Comparison of ENCODE assay signal across 1 cellular context in genomic region chr5:181223729-181224389, GRCh38.
TF ChIP-seq lines count a peak whose summit lies in the region.

No MANE protein-coding gene starts in this region.

TF ChIP-seq in HepG2, 621 proteins besides CTCF, POLR2A, EP300 and RAD21 (continued from another document and continues in another):
- peak; percentile 8; the same call in 1 of the 2 replicates for TF ChIP-seq UBTF (CRISPR knock-in tag; IDR thresholded peaks at IDR 0.05)
- peak; percentile 87 for TF ChIP-seq YY1 (IDR thresholded peaks at IDR 0.05; ENCODE audit: insufficient read depth, insufficient replicate concordance, low read depth, low read length)
- no peak for TF ChIP-seq MED13 (CRISPR knock-in tag; IDR thresholded peaks at IDR 0.05)
- no peak; the same call in 1 of the 2 replicates for TF ChIP-seq EED (CRISPR knock-in tag; IDR thresholded peaks at IDR 0.05)
- TF ChIP-seq ZNF547 (CRISPR knock-in tag; IDR thresholded peaks at IDR 0.05), result no peak
- TF ChIP-seq RBM39 (IDR thresholded peaks at IDR 0.05; ENCODE audit: low read depth, low read length, poor library complexity, severe bottlenecking), result no peak
- TF ChIP-seq ZMYM4 (CRISPR knock-in tag; IDR thresholded peaks at IDR 0.05), result no peak
- no peak for TF ChIP-seq ZNF501 (CRISPR knock-in tag; IDR thresholded peaks at IDR 0.05)
- TF ChIP-seq ZSCAN29 (CRISPR knock-in tag; conservative IDR thresholded peaks at IDR 0.05), result no peak
- no peak for TF ChIP-seq MLX (CRISPR knock-in tag; IDR thresholded peaks at IDR 0.05)
- TF ChIP-seq KDM2A (CRISPR knock-in tag; IDR thresholded peaks at IDR 0.05; ENCODE audit: borderline replicate concordance, low read depth), result no peak
- TF ChIP-seq SALL2 (CRISPR knock-in tag; IDR thresholded peaks at IDR 0.05), result no peak
- no peak for TF ChIP-seq ZBTB34 (CRISPR knock-in tag; IDR thresholded peaks at IDR 0.05)
- no peak for TF ChIP-seq ZNF749 (CRISPR knock-in tag; IDR thresholded peaks at IDR 0.05; ENCODE audit: borderline replicate concordance)
- no peak for TF ChIP-seq GATA4 (IDR thresholded peaks at IDR 0.05; ENCODE audit: borderline replicate concordance, low read depth)
- TF ChIP-seq ZNF788 (CRISPR knock-in tag; IDR thresholded peaks at IDR 0.05; ENCODE audit: borderline replicate concordance), result peak; percentile 7; the same call in 1 of the 2 replicates
- TF ChIP-seq TBX2 (CRISPR knock-in tag; IDR thresholded peaks at IDR 0.05; ENCODE audit: borderline replicate concordance), result no peak
- no peak for TF ChIP-seq ZNF615 (CRISPR knock-in tag; IDR thresholded peaks at IDR 0.05; ENCODE audit: borderline replicate concordance)
- TF ChIP-seq ZBTB7A (CRISPR knock-in tag; IDR thresholded peaks at IDR 0.05), result peak; percentile 91
- TF ChIP-seq HNF4G (IDR thresholded peaks at IDR 0.05; ENCODE audit: borderline replicate concordance, low read depth, low read length), result no peak
- peak; percentile 11; the same call in 1 of the 2 replicates for TF ChIP-seq HNF4G (CRISPR knock-in tag; IDR thresholded peaks at IDR 0.05; ENCODE audit: borderline replicate concordance, low read depth)
- TF ChIP-seq ISL2 (CRISPR knock-in tag; IDR thresholded peaks at IDR 0.05), result no peak
- TF ChIP-seq ZKSCAN8 (CRISPR knock-in tag; IDR thresholded peaks at IDR 0.05; ENCODE audit: borderline replicate concordance), result no peak
- no peak for TF ChIP-seq ZUFSP (CRISPR knock-in tag; IDR thresholded peaks at IDR 0.05; ENCODE audit: borderline replicate concordance)
- TF ChIP-seq SMARCE1 (IDR thresholded peaks at IDR 0.05; ENCODE audit: borderline replicate concordance), result no peak
- TF ChIP-seq MBD4 (IDR thresholded peaks at IDR 0.05; ENCODE audit: borderline replicate concordance, low read length), result no peak
- 0 out of 2 replicates have a peak, but pooled peaks have one; percentile 32 for TF ChIP-seq SNAPC5 (CRISPR knock-in tag; IDR thresholded peaks at IDR 0.05; ENCODE audit: borderline replicate concordance)
- no peak for TF ChIP-seq SRSF9 (IDR thresholded peaks at IDR 0.05; ENCODE audit: borderline replicate concordance, insufficient read depth, low read depth, low read length, poor library complexity, severe bottlenecking)
- no peak for TF ChIP-seq ZNF33B (CRISPR knock-in tag; IDR thresholded peaks at IDR 0.05)
- TF ChIP-seq ELF4 (CRISPR knock-in tag; IDR thresholded peaks at IDR 0.05; ENCODE audit: borderline replicate concordance), result no peak
- no peak for TF ChIP-seq ZNF570 (CRISPR knock-in tag; IDR thresholded peaks at IDR 0.05; ENCODE audit: borderline replicate concordance)
- TF ChIP-seq ZKSCAN5 (CRISPR knock-in tag; IDR thresholded peaks at IDR 0.05), result no peak
- 0 out of 2 replicates have a peak, but pooled peaks have one; percentile 6 for TF ChIP-seq DMAP1 (CRISPR knock-in tag; IDR thresholded peaks at IDR 0.05)
- no peak for TF ChIP-seq MBNL3 (CRISPR knock-in tag; conservative IDR thresholded peaks at IDR 0.05)
- TF ChIP-seq ARNT2 (CRISPR knock-in tag; IDR thresholded peaks at IDR 0.05; ENCODE audit: low read depth), result 0 out of 2 replicates have a peak, but pooled peaks have one; percentile 39
- TF ChIP-seq ADNP (CRISPR knock-in tag; IDR thresholded peaks at IDR 0.05), result no peak
- 0 out of 2 replicates have a peak, but pooled peaks have one; percentile 18 for TF ChIP-seq ZNF451 (CRISPR knock-in tag; IDR thresholded peaks at IDR 0.05)
- no peak for TF ChIP-seq PRMT3 (CRISPR knock-in tag; IDR thresholded peaks at IDR 0.05; ENCODE audit: borderline replicate concordance, low read depth)
- TF ChIP-seq ZNF790 (CRISPR knock-in tag; IDR thresholded peaks at IDR 0.05; ENCODE audit: borderline replicate concordance), result no peak
- TF ChIP-seq NBN (conservative IDR thresholded peaks at IDR 0.05), result no peak
- TF ChIP-seq BORCS8-MEF2B (CRISPR knock-in tag; IDR thresholded peaks at IDR 0.05), result no peak
- peak; percentile 87 for TF ChIP-seq ZNF263 (CRISPR knock-in tag; IDR thresholded peaks at IDR 0.05)
- TF ChIP-seq THYN1 (CRISPR knock-in tag; IDR thresholded peaks at IDR 0.05; ENCODE audit: borderline replicate concordance, low read depth), result no peak
- TF ChIP-seq FOXP1 (IDR thresholded peaks at IDR 0.05), result no peak
- no peak for TF ChIP-seq FOXP1 (CRISPR knock-in tag; IDR thresholded peaks at IDR 0.05)
- TF ChIP-seq ISX (CRISPR knock-in tag; conservative IDR thresholded peaks at IDR 0.05), result no peak
- TF ChIP-seq ZNF20 (CRISPR knock-in tag; IDR thresholded peaks at IDR 0.05), result no peak
- no peak for TF ChIP-seq YEATS2 (CRISPR knock-in tag; IDR thresholded peaks at IDR 0.05; ENCODE audit: borderline replicate concordance)
- no peak for TF ChIP-seq ZFX (CRISPR knock-in tag; IDR thresholded peaks at IDR 0.05; ENCODE audit: low read depth)
- TF ChIP-seq ZNF24 (IDR thresholded peaks at IDR 0.05), result no peak
- no peak for TF ChIP-seq RERE (CRISPR knock-in tag; IDR thresholded peaks at IDR 0.05; ENCODE audit: low read depth)
- TF ChIP-seq ZNF337 (CRISPR knock-in tag; IDR thresholded peaks at IDR 0.05; ENCODE audit: borderline replicate concordance, low read depth), result no peak
- TF ChIP-seq SNAPC4 (CRISPR knock-in tag; IDR thresholded peaks at IDR 0.05), result no peak
- no peak for TF ChIP-seq PPARG (CRISPR knock-in tag; conservative IDR thresholded peaks at IDR 0.05)
- TF ChIP-seq IRF2 (CRISPR knock-in tag; IDR thresholded peaks at IDR 0.05), result no peak
- no peak for TF ChIP-seq RXRA (CRISPR knock-in tag; IDR thresholded peaks at IDR 0.05)
- TF ChIP-seq THAP8 (CRISPR knock-in tag; IDR thresholded peaks at IDR 0.05; ENCODE audit: borderline replicate concordance), result no peak; the same call in 1 of the 2 replicates
